1 cellular context compared by ENCODE assay signal in genomic region chr10:97765201-97765600, GRCh38.
A peak's percentile ranks its signal among the peaks of the same experiment; 100 is the strongest.
TF ChIP-seq lines count a peak whose summit lies in the region.

No MANE protein-coding gene starts in this region.

TF ChIP-seq in HepG2, 621 proteins besides CTCF, POLR2A, EP300 and RAD21:
- TF ChIP-seq ZBTB10 (CRISPR knock-in tag; IDR thresholded peaks at IDR 0.05; ENCODE audit: borderline replicate concordance) (no peak), JUND (CRISPR knock-in tag; IDR thresholded peaks at IDR 0.05) (no peak), AGO2 (optimal IDR thresholded peaks at IDR 0.05; ENCODE audit: low read depth, low read length) (peak; percentile 53), E2F5 (CRISPR knock-in tag; conservative IDR thresholded peaks at IDR 0.05) (no peak)
TF ChIP-seq in HepG2: peak in this region for 1.
